ENCODE assay signal across 39 cellular contexts in genomic region chr3:33339758-33340157, GRCh38.
"Had no signal": no experiment of that assay in that cellular context is flagged by ENCODE, and none has a peak within 500 bp of the region (broad histone marks: within the 10 kb centered on the region; RNA-seq: fewer than 3 reads in every experiment).

No MANE protein-coding gene starts in this region.

- H3K36me3 Mint-ChIP-seq: activated naive CD4-positive, alpha-beta T cell treated with anti-CD3 and anti-CD28 coated beads, Interleukin-2, amount 10 ng/mL, durations not matched to agents 7 days and 5 days; activated naive CD8-positive, alpha-beta T cell; activated naive CD8-positive, alpha-beta T cell treated with anti-CD3 and anti-CD28 coated beads for 36 hours; activated naive CD8-positive, alpha-beta T cell treated with anti-CD3 and anti-CD28 coated beads, Interleukin-2, amount 10 ng/mL, durations not matched to agents 7 days and 5 days had no signal

- H3K27ac Mint-ChIP-seq: activated naive CD4-positive, alpha-beta T cell treated with anti-CD3 and anti-CD28 coated beads for 36 hours; activated naive CD4-positive, alpha-beta T cell treated with anti-CD3 and anti-CD28 coated beads, Interleukin-2, amount 10 ng/mL, durations not matched to agents 7 days and 5 days; activated naive CD4-positive, alpha-beta T cell treated with anti-CD3 and anti-CD28 coated beads, Interleukin-2, amount 50 U/mL, for 72 hours; activated naive CD8-positive, alpha-beta T cell; activated naive CD8-positive, alpha-beta T cell treated with anti-CD3 and anti-CD28 coated beads for 36 hours; activated naive CD8-positive, alpha-beta T cell treated with anti-CD3 and anti-CD28 coated beads, Interleukin-2, amount 10 ng/mL, durations not matched to agents 7 days and 5 days; activated naive CD8-positive, alpha-beta T cell treated with anti-CD3 and anti-CD28 coated beads, Interleukin-2, amount 50 U/mL, for 24 hours; activated T-cell treated with anti-CD3 and anti-CD28 coated beads, Interleukin-2, amount 50 U/mL, for 24 hours; activated T-cell treated with anti-CD3 and anti-CD28 coated beads, Interleukin-2, amount 50 U/mL, for 72 hours; activated T-helper 1 cell treated with anti-CD3 and anti-CD28 coated beads, Interleukin-12 subunit alpha, Interleukin-12 subunit beta, Interleukin-2, Interleukin-4 antibody, amounts not matched to agents 30 ng/mL and 10 ng/mL and 1 ng/mL, durations not matched to agents 14 hours and 24 hours and 36 hours; activated T-helper 17 cell treated with anti-CD3 and anti-CD28 coated beads, Interleukin-2, amount 50 U/mL, for 72 hours; activated T-helper 2 cell treated with anti-CD3 and anti-CD28 coated beads, Interferon-gamma antibody, Interleukin-2, Interleukin-4, amounts not matched to agents 10 μg/mL and 5 μg/mL and 100 μg/mL, durations not matched to agents 14 hours and 24 hours and 36 hours; brain had no signal

- H3K27me3 Mint-ChIP-seq: activated naive CD8-positive, alpha-beta T cell; activated naive CD8-positive, alpha-beta T cell treated with anti-CD3 and anti-CD28 coated beads for 36 hours; activated naive CD8-positive, alpha-beta T cell treated with anti-CD3 and anti-CD28 coated beads, Interleukin-2, amount 50 U/mL, for 24 hours; activated T-cell treated with anti-CD3 and anti-CD28 coated beads, Interleukin-2, amount 50 U/mL, for 24 hours; activated T-helper 17 cell treated with anti-CD3 and anti-CD28 coated beads, Interleukin-2, amount 50 U/mL, for 72 hours; brain had no signal

- H3K9me3 ChIP-seq: adrenal gland, colonic mucosa had no signal

- H3K27ac ChIP-seq: adrenal gland, ascending aorta, body of pancreas, brain microvascular endothelial cell, breast epithelium, cardiac muscle cell, colonic mucosa had no signal

- H3K4me3 ChIP-seq: adrenal gland, ascending aorta, body of pancreas, breast epithelium, cardiac muscle cell, colonic mucosa had no signal

- H3K9me3 Mint-ChIP-seq: activated naive CD4-positive, alpha-beta T cell treated with anti-CD3 and anti-CD28 coated beads for 36 hours; activated naive CD4-positive, alpha-beta T cell treated with anti-CD3 and anti-CD28 coated beads, Interleukin-2, amount 10 ng/mL, durations not matched to agents 7 days and 5 days; activated naive CD4-positive, alpha-beta T cell treated with anti-CD3 and anti-CD28 coated beads, Interleukin-2, amount 50 U/mL, for 72 hours; activated naive CD8-positive, alpha-beta T cell treated with anti-CD3 and anti-CD28 coated beads for 36 hours; activated T-cell treated with anti-CD3 and anti-CD28 coated beads, Interleukin-2, amount 50 U/mL, for 24 hours; activated T-cell treated with anti-CD3 and anti-CD28 coated beads, Interleukin-2, amount 50 U/mL, for 4 hours; activated T-cell treated with anti-CD3 and anti-CD28 coated beads, Interleukin-2, amount 50 U/mL, for 72 hours; activated T-helper 1 cell treated with anti-CD3 and anti-CD28 coated beads, Interleukin-12 subunit alpha, Interleukin-12 subunit beta, Interleukin-2, Interleukin-4 antibody, amounts not matched to agents 30 ng/mL and 10 ng/mL and 1 ng/mL, durations not matched to agents 14 hours and 24 hours and 36 hours; activated T-helper 17 cell treated with anti-CD3 and anti-CD28 coated beads, Interleukin-2, amount 50 U/mL, for 72 hours; central memory CD8-positive, alpha-beta T cell had no signal

- FAIRE-seq: astrocyte, bronchial epithelial cell, colon had no signal

- H3K4me1 Mint-ChIP-seq: activated naive CD4-positive, alpha-beta T cell treated with anti-CD3 and anti-CD28 coated beads, Interleukin-2, amount 10 ng/mL, durations not matched to agents 7 days and 5 days; activated naive CD8-positive, alpha-beta T cell treated with anti-CD3 and anti-CD28 coated beads, Interleukin-2, amount 10 ng/mL, durations not matched to agents 7 days and 5 days; activated naive CD8-positive, alpha-beta T cell treated with anti-CD3 and anti-CD28 coated beads, Interleukin-2, amount 50 U/mL, for 24 hours; activated T-helper 17 cell treated with anti-CD3 and anti-CD28 coated beads, Interleukin-2, amount 50 U/mL, for 72 hours; brain; central memory CD8-positive, alpha-beta T cell had no signal

- H3K27me3 ChIP-seq: adrenal gland, ascending aorta, body of pancreas, brain microvascular endothelial cell, breast epithelium, cardiac muscle cell, colonic mucosa had no signal

- DNase-seq: activated effector memory CD4-positive, alpha-beta T cell treated with anti-CD3 and anti-CD28 coated beads, Interleukin-2, amount 50 U/mL, for 16 hours; activated effector memory CD4-positive, alpha-beta T cell treated with Interleukin-2 at 50 U/mL for 16 hours; activated gamma-delta T cell; activated gamma-delta T cell treated with Interleukin-2 at 50 U/mL for 16 hours; activated naive CD4-positive, alpha-beta T cell; activated naive CD4-positive, alpha-beta T cell treated with anti-CD3 and anti-CD28 coated beads for 36 hours; activated naive CD4-positive, alpha-beta T cell treated with anti-CD3 and anti-CD28 coated beads, Interleukin-2, amount 10 ng/mL, durations not matched to agents 7 days and 5 days; activated naive CD4-positive, alpha-beta T cell treated with Interleukin-2 at 50 U/mL for 16 hours; activated naive CD8-positive, alpha-beta T cell treated with anti-CD3 and anti-CD28 coated beads for 36 hours; activated naive CD8-positive, alpha-beta T cell treated with anti-CD3 and anti-CD28 coated beads, Interleukin-2, amount 10 ng/mL, durations not matched to agents 7 days and 5 days; activated naive CD8-positive, alpha-beta T cell treated with anti-CD3 and anti-CD28 coated beads, Interleukin-2, amount 50 U/mL, for 24 hours; activated T-cell treated with anti-CD3 and anti-CD28 coated beads, Interleukin-2, amount 50 U/mL, for 24 hours; activated T-cell treated with anti-CD3 and anti-CD28 coated beads, Interleukin-2, amount 50 U/mL, for 4 hours; activated T-cell treated with anti-CD3 and anti-CD28 coated beads, Interleukin-2, amount 50 U/mL, for 48 hours; activated T-cell treated with anti-CD3 and anti-CD28 coated beads, Interleukin-2, amount 50 U/mL, for 72 hours; adrenal gland; amniotic stem cell; amygdala; anterior cingulate cortex; aorta; body of pancreas; brain microvascular endothelial cell; caudate nucleus; central memory CD4-positive, alpha-beta T cell; cerebellar nuclear complex; colonic mucosa had no signal

- H3K36me3 ChIP-seq: adrenal gland, ascending aorta, brain microvascular endothelial cell, breast epithelium, cardiac muscle cell, colonic mucosa had no signal

- H3K4me3 Mint-ChIP-seq: activated naive CD4-positive, alpha-beta T cell treated with anti-CD3 and anti-CD28 coated beads for 36 hours; activated naive CD4-positive, alpha-beta T cell treated with anti-CD3 and anti-CD28 coated beads, Interleukin-2, amount 10 ng/mL, durations not matched to agents 7 days and 5 days; activated naive CD8-positive, alpha-beta T cell; activated naive CD8-positive, alpha-beta T cell treated with anti-CD3 and anti-CD28 coated beads for 36 hours; activated naive CD8-positive, alpha-beta T cell treated with anti-CD3 and anti-CD28 coated beads, Interleukin-2, amount 10 ng/mL, durations not matched to agents 7 days and 5 days; activated naive CD8-positive, alpha-beta T cell treated with anti-CD3 and anti-CD28 coated beads, Interleukin-2, amount 50 U/mL, for 24 hours; activated T-cell treated with anti-CD3 and anti-CD28 coated beads, Interleukin-2, amount 50 U/mL, for 24 hours; activated T-cell treated with anti-CD3 and anti-CD28 coated beads, Interleukin-2, amount 50 U/mL, for 4 hours; activated T-cell treated with anti-CD3 and anti-CD28 coated beads, Interleukin-2, amount 50 U/mL, for 72 hours; activated T-helper 1 cell treated with anti-CD3 and anti-CD28 coated beads, Interleukin-12 subunit alpha, Interleukin-12 subunit beta, Interleukin-2, Interleukin-4 antibody, amounts not matched to agents 30 ng/mL and 10 ng/mL and 1 ng/mL, durations not matched to agents 14 hours and 24 hours and 36 hours; activated T-helper 17 cell treated with anti-CD3 and anti-CD28 coated beads, Interleukin-2, amount 50 U/mL, for 72 hours; brain; central memory CD8-positive, alpha-beta T cell had no signal

- ATAC-seq: activated naive CD4-positive, alpha-beta T cell treated with anti-CD3 and anti-CD28 coated beads, Interleukin-2, amount 50 U/mL, for 72 hours; activated naive CD8-positive, alpha-beta T cell treated with anti-CD3 and anti-CD28 coated beads, Interleukin-2, amount 50 U/mL, for 24 hours; activated T-cell treated with anti-CD3 and anti-CD28 coated beads, Interleukin-2, amount 50 U/mL, for 4 hours; activated T-cell treated with anti-CD3 and anti-CD28 coated beads, Interleukin-2, amount 50 U/mL, for 72 hours; activated T-helper 17 cell treated with anti-CD3 and anti-CD28 coated beads, Interleukin-2, amount 50 U/mL, for 72 hours; body of pancreas had no signal

- H3K4me1 ChIP-seq: adrenal gland, ascending aorta, body of pancreas, breast epithelium, colonic mucosa had no signal
